ENCODE assay signal across 27 cellular contexts in genomic region chr12:88801227-88802225, GRCh38.
A peak's percentile ranks its signal among the peaks of the same experiment; 100 is the strongest.
DNase-seq lines count a peak whose midpoint lies in the region; ATAC-seq and TF ChIP-seq lines count a peak whose summit lies in the region.
"Had no signal": no experiment of that assay in that cellular context is flagged by ENCODE, and none has a peak within 500 bp of the region (broad histone marks: within the 10 kb centered on the region; RNA-seq: fewer than 3 reads in every experiment).

No MANE protein-coding gene starts in this region.

- no peaks in the 10 kb centered on the region for H3F3A ChIP-seq in PC-9 (ENCODE audit: insufficient read depth, low read depth)

- no peak for TF ChIP-seq CTCF in PC-9 (conservative IDR thresholded peaks at IDR 0.05)
- no peak for TF ChIP-seq CTCF in mesothelial cell of epicardium (IDR thresholded peaks at IDR 0.05; ENCODE audit: unreplicated experiment)
- no peak for TF ChIP-seq CTCF in ovary (IDR thresholded peaks at IDR 0.05)
- TF ChIP-seq CTCF in Peyer's patch (IDR thresholded peaks at IDR 0.05) = no peak

- CTCF ChIA-PET in PC-9 (lab: Charles Lee) = no interaction called here

- no peaks in the 10 kb centered on the region for H3K27me3 Mint-ChIP-seq in mesothelial cell of epicardium (ENCODE audit: low read depth)
- H3K27me3 Mint-ChIP-seq: activated CD4-positive, alpha-beta memory T cell treated with anti-CD3 and anti-CD28 coated beads for 36 hours; activated naive CD8-positive, alpha-beta T cell treated with anti-CD3 and anti-CD28 coated beads, Interleukin-2, amount 10 ng/mL, durations not matched to agents 7 days and 5 days; CD4-positive, CD25-positive, alpha-beta regulatory T cell had no signal

- no peak overlapping the region for H3K4me2 ChIP-seq in PC-9

- no TSS peak for BruUV-seq in PC-9 (replicated peaks; lab: Mats Ljungman, UMichigan)

- no peaks in the 10 kb centered on the region for H3K9me3 ChIP-seq in PC-9 (ENCODE audit: insufficient read depth, low read depth)
- no peaks in the 10 kb centered on the region for H3K9me3 ChIP-seq in ovary
- no peaks in the 10 kb centered on the region for H3K9me3 ChIP-seq in Peyer's patch

- H3K4me1 Mint-ChIP-seq in mesothelial cell of epicardium = peaks cover 11% of the 10 kb centered on the region
- H3K4me1 Mint-ChIP-seq: activated naive CD8-positive, alpha-beta T cell treated with anti-CD3 and anti-CD28 coated beads, Interleukin-2, amount 10 ng/mL, durations not matched to agents 7 days and 5 days; CD4-positive, CD25-positive, alpha-beta regulatory T cell had no signal

- H4K20me1 ChIP-seq in PC-9 (ENCODE audit: insufficient read depth) = no peaks in the 10 kb centered on the region

- TF ChIP-seq EP300 in ovary (IDR thresholded peaks at IDR 0.05) = no peak

- no peak overlapping the region for H3K4me3 Mint-ChIP-seq in mesothelial cell of epicardium
- H3K4me3 Mint-ChIP-seq: activated CD4-positive, alpha-beta memory T cell treated with anti-CD3 and anti-CD28 coated beads for 36 hours; activated naive CD8-positive, alpha-beta T cell treated with anti-CD3 and anti-CD28 coated beads, Interleukin-2, amount 10 ng/mL, durations not matched to agents 7 days and 5 days; CD4-positive, CD25-positive, alpha-beta regulatory T cell; T-helper 2 cell treated with Interferon-gamma antibody and Interleukin-4, amounts not matched to agents 5 μg/mL and 100 μg/mL, for 36 hours had no signal

- 80 to 84% (median 83%) methylated on average over 4 of the region's 4 CpGs for WGBS in ovary, 3 donors

- POLR2A ChIA-PET in PC-9 (lab: Charles Lee; ENCODE audit: unreplicated experiment) = no interaction called here

- peak overlapping the region; percentile 57 for H3K27ac Mint-ChIP-seq in mesothelial cell of epicardium
- H3K27ac Mint-ChIP-seq: activated CD4-positive, alpha-beta memory T cell treated with anti-CD3 and anti-CD28 coated beads for 36 hours; activated naive CD8-positive, alpha-beta T cell treated with anti-CD3 and anti-CD28 coated beads, Interleukin-2, amount 10 ng/mL, durations not matched to agents 7 days and 5 days; CD4-positive, CD25-positive, alpha-beta regulatory T cell; progenitor cell of endocrine pancreas; T-helper 2 cell treated with Interferon-gamma antibody and Interleukin-4, amounts not matched to agents 5 μg/mL and 100 μg/mL, for 36 hours had no signal

- peak; percentile 19 for ATAC-seq in HG02798 (IDR thresholded peaks at IDR 0.05; ENCODE audit: poor library complexity, unreplicated experiment)
- no peak for ATAC-seq in HG03469 (IDR thresholded peaks at IDR 0.05; ENCODE audit: unreplicated experiment)
- ATAC-seq: sciatic nerve; stimulated activated naive CD8-positive, alpha-beta T cell treated with anti-CD3 and anti-CD28 coated beads, Interleukin-15, Interleukin-2, amounts not matched to agents 100 U/mL and 50 U/mL, for 24 hours had no signal

- no peaks in the 10 kb centered on the region for H3K9me2 ChIP-seq in PC-9 (ENCODE audit: insufficient read depth)

- H3K36me3 Mint-ChIP-seq in mesothelial cell of epicardium = no peaks in the 10 kb centered on the region
- H3K36me3 Mint-ChIP-seq: activated CD4-positive, alpha-beta memory T cell treated with anti-CD3 and anti-CD28 coated beads for 36 hours; activated naive CD8-positive, alpha-beta T cell treated with anti-CD3 and anti-CD28 coated beads, Interleukin-2, amount 10 ng/mL, durations not matched to agents 7 days and 5 days; CD4-positive, CD25-positive, alpha-beta regulatory T cell had no signal

- no peaks in the 10 kb centered on the region for H3K4me1 ChIP-seq in PC-9 (replicated peaks; ENCODE audit: insufficient read depth)
- no peaks in the 10 kb centered on the region for H3K4me1 ChIP-seq in ovary (ENCODE audit: insufficient read depth)
- H3K4me1 ChIP-seq in Peyer's patch = no peaks in the 10 kb centered on the region

- H3K27me3 ChIP-seq in PC-9 (ENCODE audit: insufficient read depth, low read depth) = no peaks in the 10 kb centered on the region
- no peaks in the 10 kb centered on the region for H3K27me3 ChIP-seq in ovary
- H3K27me3 ChIP-seq in Peyer's patch = no peaks in the 10 kb centered on the region
- H3K27me3 ChIP-seq: dorsolateral prefrontal cortex had no signal

- peaks cover 20% of the 10 kb centered on the region for H3K9me3 Mint-ChIP-seq in mesothelial cell of epicardium
- H3K9me3 Mint-ChIP-seq: activated naive CD8-positive, alpha-beta T cell treated with anti-CD3 and anti-CD28 coated beads, Interleukin-2, amount 10 ng/mL, durations not matched to agents 7 days and 5 days; T-helper 2 cell treated with Interferon-gamma antibody and Interleukin-4, amounts not matched to agents 5 μg/mL and 100 μg/mL, for 36 hours had no signal

- H3K79me2 ChIP-seq in PC-9 (ENCODE audit: low read depth) = no peaks in the 10 kb centered on the region

- H3K36me3 ChIP-seq in PC-9 (ENCODE audit: low read depth) (no peaks in the 10 kb centered on the region), ovary (no peaks in the 10 kb centered on the region), Peyer's patch (no peaks in the 10 kb centered on the region)

- intact Hi-C loops in PC-9 (cut with micrococcal nuclease; ENCODE audit: unreplicated experiment) = no loop called here
- intact Hi-C loops in ovary (cut with DNase I) = no loop called here

- TF ChIP-seq POLR2A in ovary (IDR thresholded peaks at IDR 0.05) = no peak
- TF ChIP-seq POLR2A in Peyer's patch (IDR thresholded peaks at IDR 0.05) = no peak

- no peak overlapping the region for H3K4me3 ChIP-seq in PC-9
- H3K4me3 ChIP-seq in ovary = no peak overlapping the region
- H3K4me3 ChIP-seq in Peyer's patch = no peak overlapping the region
- H3K4me3 ChIP-seq: dorsolateral prefrontal cortex, SK-N-MC had no signal

- no peak overlapping the region for H3K27ac ChIP-seq in PC-9
- no peak overlapping the region for H3K27ac ChIP-seq in ovary
- no peak overlapping the region for H3K27ac ChIP-seq in Peyer's patch
- H3K27ac ChIP-seq: 22Rv1, dorsolateral prefrontal cortex, SK-N-MC had no signal

- DNase-seq in DMS53 (lab: John Stamatoyannopoulos, UW) (peak; percentile 7), DMS53 treated with DMSO at 0.1 percent for 48 hours (lab: John Stamatoyannopoulos, UW; ENCODE audit: unreplicated experiment) (no peak), PC-9 (no peak), mesothelial cell of epicardium (ENCODE audit: low spot score in 2 of 2, unreplicated experiment in 2 of 2) (no peak), ovary (no peak), Peyer's patch (no peak)
- DNase-seq: activated CD4-positive, alpha-beta memory T cell treated with anti-CD3 and anti-CD28 coated beads for 36 hours; activated CD4-positive, CD25-positive, alpha-beta regulatory T cell; activated effector memory CD4-positive, alpha-beta T cell treated with Interleukin-2 at 50 U/mL for 16 hours; activated naive CD8-positive, alpha-beta T cell treated with anti-CD3 and anti-CD28 coated beads, Interleukin-2, amount 10 ng/mL, durations not matched to agents 7 days and 5 days; CD4-positive, CD25-positive, alpha-beta regulatory T cell; cerebellar nuclear complex; dorsolateral prefrontal cortex; HCEC 1CT; kidney glomerular epithelial cell; mammary epithelial cell; NCI-H1436; NCI-H2107; NK-92 treated with Interleukin-12 subunit alpha and Interleukin-12 subunit beta, amount 100 ng/mL, for 24 hours; stimulated activated naive CD8-positive, alpha-beta T cell treated with anti-CD3 and anti-CD28 coated beads, Interleukin-15, Interleukin-2, amounts not matched to agents 100 U/mL and 50 U/mL, for 24 hours had no signal

- H2AFZ ChIP-seq in PC-9 = peak overlapping the region; percentile 48; the same call in 1 of the 2 replicates
